1 cellular context compared by ENCODE assay signal in the genomic region with DNA sequence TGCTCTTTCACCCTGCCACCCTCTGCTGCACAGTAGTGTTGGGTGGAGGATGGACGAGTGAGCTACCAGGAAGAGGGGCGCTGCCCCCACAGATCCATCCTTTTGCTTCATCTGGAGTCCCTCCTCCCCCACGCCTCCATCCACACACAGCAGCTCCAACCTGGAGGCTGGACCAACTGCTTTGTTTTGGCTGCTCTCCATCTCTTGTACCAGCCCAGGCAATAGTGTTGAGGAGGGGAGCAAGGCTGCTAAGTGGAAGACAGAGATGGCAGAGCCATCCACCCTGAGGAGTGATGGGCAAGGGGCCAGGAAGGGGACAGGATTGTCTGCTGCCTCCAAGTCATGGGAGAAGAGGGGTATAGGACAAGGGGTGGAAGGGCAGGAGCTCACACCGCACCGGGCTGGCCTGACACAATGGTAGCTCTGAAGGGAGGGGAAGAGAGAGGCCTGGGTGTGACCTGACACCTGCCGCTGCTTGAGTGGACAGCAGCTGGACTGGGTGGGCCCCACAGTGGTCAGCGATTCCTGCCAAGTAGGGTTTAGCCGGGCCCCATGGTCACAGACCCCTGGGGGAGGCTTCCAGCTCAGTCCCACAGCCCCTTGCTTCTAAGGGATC.
TF ChIP-seq lines count a peak whose summit lies in the region.

No MANE protein-coding gene starts in this region.

TF ChIP-seq in WTC11, 78 proteins besides CTCF, POLR2A, EP300 and RAD21 (continued from another document):
- TF ChIP-seq, protein P1, sequence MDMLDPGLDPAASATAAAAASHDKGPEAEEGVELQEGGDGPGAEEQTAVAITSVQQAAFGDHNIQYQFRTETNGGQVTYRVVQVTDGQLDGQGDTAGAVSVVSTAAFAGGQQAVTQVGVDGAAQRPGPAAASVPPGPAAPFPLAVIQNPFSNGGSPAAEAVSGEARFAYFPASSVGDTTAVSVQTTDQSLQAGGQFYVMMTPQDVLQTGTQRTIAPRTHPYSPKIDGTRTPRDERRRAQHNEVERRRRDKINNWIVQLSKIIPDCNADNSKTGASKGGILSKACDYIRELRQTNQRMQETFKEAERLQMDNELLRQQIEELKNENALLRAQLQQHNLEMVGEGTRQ (CRISPR knock-in tag; IDR thresholded peaks at IDR 0.05) = no peak
- no peak for TF ChIP-seq CBFB (CRISPR knock-in tag; IDR thresholded peaks at IDR 0.05; ENCODE audit: low read depth)
- no peak for TF ChIP-seq NFATC4 (CRISPR knock-in tag; IDR thresholded peaks at IDR 0.05)
- no peak for TF ChIP-seq FOXJ3 (CRISPR knock-in tag; IDR thresholded peaks at IDR 0.05; ENCODE audit: borderline replicate concordance)
- no peak for TF ChIP-seq NFE2L1 (CRISPR knock-in tag; IDR thresholded peaks at IDR 0.05)
- TF ChIP-seq KAT7 (CRISPR knock-in tag; IDR thresholded peaks at IDR 0.05; ENCODE audit: borderline replicate concordance) = no peak
- TF ChIP-seq, protein P2, sequence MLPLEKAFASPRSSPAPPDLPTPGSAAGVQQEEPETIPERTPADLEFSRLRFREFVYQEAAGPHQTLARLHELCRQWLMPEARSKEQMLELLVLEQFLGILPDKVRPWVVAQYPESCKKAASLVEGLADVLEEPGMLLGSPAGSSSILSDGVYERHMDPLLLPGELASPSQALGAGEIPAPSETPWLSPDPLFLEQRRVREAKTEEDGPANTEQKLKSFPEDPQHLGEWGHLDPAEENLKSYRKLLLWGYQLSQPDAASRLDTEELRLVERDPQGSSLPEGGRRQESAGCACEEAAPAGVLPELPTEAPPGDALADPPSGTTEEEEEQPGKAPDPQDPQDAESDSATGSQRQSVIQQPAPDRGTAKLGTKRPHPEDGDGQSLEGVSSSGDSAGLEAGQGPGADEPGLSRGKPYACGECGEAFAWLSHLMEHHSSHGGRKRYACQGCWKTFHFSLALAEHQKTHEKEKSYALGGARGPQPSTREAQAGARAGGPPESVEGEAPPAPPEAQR (CRISPR knock-in tag; IDR thresholded peaks at IDR 0.05) = no peak
- no peak for TF ChIP-seq NR3C1 (CRISPR knock-in tag; conservative IDR thresholded peaks at IDR 0.05; ENCODE audit: low read depth)
- no peak for TF ChIP-seq MXD4 (CRISPR knock-in tag; IDR thresholded peaks at IDR 0.05; ENCODE audit: borderline replicate concordance)
